Comparison of ENCODE assay signal across 8 cellular contexts in the genomic region with DNA sequence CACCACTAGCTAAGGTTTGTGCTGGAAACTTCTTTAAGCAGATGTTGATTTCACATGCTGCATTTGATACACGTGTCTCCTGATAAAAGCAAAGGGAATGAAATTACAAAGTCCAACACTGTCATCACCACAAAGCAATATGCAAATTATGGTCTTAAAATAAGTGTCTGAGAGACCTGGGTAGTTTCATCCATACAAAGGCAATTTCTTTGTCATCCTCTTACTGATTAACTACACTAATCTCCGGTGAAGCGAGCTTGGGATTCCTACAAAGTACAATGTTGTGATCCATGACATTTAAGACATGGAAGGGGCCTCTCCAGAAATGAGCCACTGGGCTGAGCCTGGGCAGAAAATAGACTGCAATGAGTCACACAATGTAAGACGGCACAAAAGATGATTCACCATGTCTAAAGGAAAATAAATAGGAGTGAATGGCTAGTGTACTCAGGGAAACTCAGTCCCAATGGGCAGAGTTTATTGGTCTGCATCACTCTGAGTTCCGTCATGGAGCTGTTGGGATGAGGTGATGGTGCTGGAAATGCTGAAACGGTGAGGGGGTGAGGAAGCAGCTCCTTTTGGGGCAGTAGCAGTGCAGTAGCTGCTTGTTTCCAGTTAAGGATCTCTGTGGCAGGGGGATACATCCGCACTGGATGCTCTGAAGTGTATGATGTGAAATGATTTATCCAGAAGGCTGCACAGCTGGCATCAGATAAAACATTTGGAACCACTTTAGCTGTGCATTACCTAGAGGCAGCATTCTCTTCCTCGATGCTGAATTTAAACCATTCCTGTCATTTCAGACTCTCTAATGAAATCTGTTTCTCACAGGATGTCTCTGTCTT.
DNase-seq lines count a peak whose midpoint lies in the region; ATAC-seq, FAIRE-seq and TF ChIP-seq lines count a peak whose summit lies in the region.

No MANE protein-coding gene starts in this region.

- no peak overlapping the region for H3K14ac ChIP-seq in H9 (ENCODE audit: insufficient read depth, low read length)

- H3K36me3 Mint-ChIP-seq in H9 (ENCODE audit: insufficient read depth in 1 of 3, low read depth in 3 of 3): no peaks in the 10 kb centered on the region
- peaks cover 2% of the 10 kb centered on the region for H3K36me3 Mint-ChIP-seq in natural killer cell

- H3K4me2 ChIP-seq in H9 (ENCODE audit: insufficient read depth, insufficient read length, low read length): no peak overlapping the region

- no peaks in the 10 kb centered on the region; a peak in 1 of 5 replicates for H3K9me3 Mint-ChIP-seq in H9
- H3K9me3 Mint-ChIP-seq in natural killer cell: no peaks in the 10 kb centered on the region

- no peak overlapping the region for H4K5ac ChIP-seq in H9 (ENCODE audit: insufficient read length, low read depth, low read length)

- no peak for FAIRE-seq in pancreas (lab: Jason Lieb, UNC)

- no peak overlapping the region for H2BK20ac ChIP-seq in H9 (ENCODE audit: low read depth, low read length, poor library complexity, severe bottlenecking)

- H3K27ac Mint-ChIP-seq in H9 (no peak overlapping the region), natural killer cell (no peak overlapping the region)

- no peak overlapping the region for H2AFZ ChIP-seq in H9 (ENCODE audit: low read length)

- H3K4me1 ChIP-seq in pancreas (peaks cover 11 to 13% (median 13%) of the 10 kb centered on the region in 3 donors), H9 (ENCODE audit: insufficient read depth, low read length) (no peaks in the 10 kb centered on the region)

- H3T11ph ChIP-seq in H9 (ENCODE audit: low read length): no peak overlapping the region

- peak; percentile 37 for DNase-seq in NCI-H2171 (lab: John Stamatoyannopoulos, UW)
- DNase-seq in epithelial cell of prostate (ENCODE audit: low read depth, low spot score): peak; percentile 89
- peak in 2 of 6 donors; percentile 17 to 20 for DNase-seq in pancreas
- DNase-seq in H9: no peak
- DNase-seq in stimulated activated naive CD4-positive, alpha-beta T cell treated with Interleukin-2 at 50 U/mL for 16 hours (lab: John Stamatoyannopoulos, UW): no peak
- no peak for DNase-seq in natural killer cell

- H2AK5ac ChIP-seq in H9 (ENCODE audit: insufficient read length, low read length): no peak overlapping the region

- H3K4me3 Mint-ChIP-seq in H9 (no peak overlapping the region), natural killer cell (no peak overlapping the region)

- ATAC-seq in GM18867 (IDR thresholded peaks at IDR 0.05; ENCODE audit: unreplicated experiment) (peak; percentile 89), HG02623 (IDR thresholded peaks at IDR 0.05; ENCODE audit: unreplicated experiment) (peak; percentile 86), pancreas (peak; percentile 71 to 89 (median 74)), natural killer cell (no peak)

- peaks cover 6 to 8% of the 10 kb centered on the region in 2 experiments for H3K4me1 Mint-ChIP-seq in H9
- no peaks in the 10 kb centered on the region for H3K4me1 Mint-ChIP-seq in natural killer cell

- H3K27me3 ChIP-seq in pancreas (peaks cover 0 to 3% (median 0%) of the 10 kb centered on the region in 4 donors), H9 (ENCODE audit: insufficient read depth, low read length) (no peaks in the 10 kb centered on the region)

- no peak overlapping the region for H2BK5ac ChIP-seq in H9 (ENCODE audit: insufficient read length, low read length)

- H3K27me3 Mint-ChIP-seq in H9 (ENCODE audit: low read depth) (no peaks in the 10 kb centered on the region), natural killer cell (ENCODE audit: low read depth in 2 of 2) (no peaks in the 10 kb centered on the region)

- H3K79me1 ChIP-seq in H9 (ENCODE audit: insufficient read depth, low read depth, low read length, poor library complexity, severe bottlenecking): no peaks in the 10 kb centered on the region

- no peaks in the 10 kb centered on the region for H3K9me3 ChIP-seq in pancreas
- no peaks in the 10 kb centered on the region for H3K9me3 ChIP-seq in H9 (ENCODE audit: control insufficient read depth, low read depth, low read length)

- no peak overlapping the region for H3K56ac ChIP-seq in H9 (ENCODE audit: insufficient read length, low read depth, low read length)

- H3K23ac ChIP-seq in H9 (ENCODE audit: insufficient read length, low read depth, low read length): no peak overlapping the region

- H2BK12ac ChIP-seq in H9 (ENCODE audit: insufficient read length, low read depth, low read length): no peak overlapping the region

- no peaks in the 10 kb centered on the region for H4K20me1 ChIP-seq in H9 (ENCODE audit: control insufficient read depth, insufficient read depth, insufficient read length)

- intact Hi-C loops in pancreas (cut with DNase I): no loop called here
- intact Hi-C loops in natural killer cell (cut with micrococcal nuclease): no loop called here

- H3K27ac ChIP-seq in epithelial cell of prostate (peak overlapping the region; percentile 49), pancreas (peak overlapping the region in 3 of 4 donors; percentile 10 to 65 (median 48)), H9 (ENCODE audit: insufficient read length, low read depth, low read length) (no peak overlapping the region)

- no peak for TF ChIP-seq CTCF in pancreas (IDR thresholded peaks at IDR 0.05)
- no peak for TF ChIP-seq CTCF in H9 (conservative IDR thresholded peaks at IDR 0.05)
- no peak for TF ChIP-seq CTCF in natural killer cell (IDR thresholded peaks at IDR 0.05)

- H2BK120ac ChIP-seq in H9 (ENCODE audit: low read depth, low read length, poor library complexity, severe bottlenecking): no peak overlapping the region

- WGBS in pancreas, 2 donors: 39 to 45% methylated on average over 8 of the region's 8 CpGs
- WGBS in H9 (ENCODE audit: extremely low coverage, insufficient read length, low lambda C conversion rate): no CpG with 5 or more reads among the region's 8 CpGs

- no peak overlapping the region for H4K91ac ChIP-seq in H9 (ENCODE audit: insufficient read length, low read depth, low read length)

- H3K18ac ChIP-seq in H9 (ENCODE audit: insufficient read length, low read depth, low read length): no peak overlapping the region

- no peak overlapping the region for H4K8ac ChIP-seq in H9 (replicated peaks; ENCODE audit: insufficient read length, low read depth, low read length)

- no peak overlapping the region for H3K4me3 ChIP-seq in pancreas

- H3K36me3 ChIP-seq in pancreas: no peaks in the 10 kb centered on the region

- no peaks in the 10 kb centered on the region for H3K79me2 ChIP-seq in H9 (ENCODE audit: insufficient read depth, low read length)

- H3K9ac ChIP-seq in H9 (ENCODE audit: extremely low read depth, insufficient read length, low read length): no peak overlapping the region

- H3K4ac ChIP-seq in H9 (ENCODE audit: low read depth, low read length): no peak overlapping the region

- H3K23me2 ChIP-seq in H9 (ENCODE audit: insufficient read length, low read depth, low read length, poor library complexity, severe bottlenecking): no peaks in the 10 kb centered on the region

- H2BK15ac ChIP-seq in H9 (ENCODE audit: low read depth, low read length): no peak overlapping the region

Comparison
In these comparisons a context has a peak if more than half of its experiments do, and no peak if none do; other contexts are left out.
1. ATAC-seq: peak in GM18867 (single experiment), HG02623 (single experiment) and pancreas (4 of 4); none in natural killer cell (0 of 3).
2. DNase-seq: peak in NCI-H2171 (single experiment) and epithelial cell of prostate (single experiment); none in H9 (single experiment), stimulated activated naive CD4-positive, alpha-beta T cell treated with Interleukin-2 at 50 U/mL for 16 hours (single experiment) and natural killer cell (single experiment).